Comparison of ENCODE assay signal across 17 cellular contexts in genomic region chr6:65707134-65707826, GRCh38. TPM values are rescaled to one million over a fixed set of nuclear protein-coding genes. Genes with fewer than 3 reads are reported as not detected.
DNase-seq lines count a peak whose midpoint lies in the region; ATAC-seq and TF ChIP-seq lines count a peak whose summit lies in the region.
"Had no signal": no experiment of that assay in that cellular context is flagged by ENCODE, and none has a peak within 500 bp of the region (broad histone marks: within the 10 kb centered on the region; RNA-seq: fewer than 3 reads in every experiment).

TSS of gene EYS (minus strand) at chr6:65707226. CDS start at chr6:65495410, 211,816 bp downstream.

- H3K27ac ChIP-seq in hepatocyte, result no peak within 1 kb of the TSS
- H3K27ac ChIP-seq in GM23248, result no peak within 1 kb of the TSS

- peaks cover 6% of the 10 kb centered on the region for H3K4me1 ChIP-seq in hepatocyte (ENCODE audit: insufficient read depth)
- no peaks in the 10 kb centered on the region for H3K4me1 ChIP-seq in GM23248 (ENCODE audit: insufficient read depth)

- in situ Hi-C loops in GM23248 (cut with MboI), result no loop called here

- no peaks in the 10 kb centered on the region for H3K9me3 Mint-ChIP-seq in activated CD4-positive, alpha-beta T cell treated with anti-CD3 and anti-CD28 coated beads for 36 hours (ENCODE audit: low read depth)

- WGBS in hepatocyte (ENCODE audit: low lambda C conversion rate, missing lambda C conversion rate), result 55% methylated on average over 4 of the region's 4 CpGs
- WGBS in GM23248 (ENCODE audit: low coverage in 1 of 2, low lambda C conversion rate in 2 of 2, missing lambda C conversion rate in 2 of 2), 2 experiments, result 51% methylated on average over 4 of the region's 4 CpGs

- peak within 1 kb of the TSS; percentile 9 for H3K4me2 ChIP-seq in hepatocyte
- no peak within 1 kb of the TSS for H3K4me2 ChIP-seq in GM23248 (ENCODE audit: unreplicated experiment)

- H3K79me2 ChIP-seq in hepatocyte (no peaks in the 10 kb centered on the region), GM23248 (ENCODE audit: insufficient read depth) (no peaks in the 10 kb centered on the region)

- H3K9me3 ChIP-seq in hepatocyte (ENCODE audit: low read depth) (no peaks in the 10 kb centered on the region), GM23248 (ENCODE audit: low read depth) (no peaks in the 10 kb centered on the region)

- no peaks in the 10 kb centered on the region for H3K9me2 ChIP-seq in hepatocyte (replicated peaks; ENCODE audit: insufficient read depth)
- H3K9me2 ChIP-seq in GM23248 (ENCODE audit: insufficient read depth), result no peaks in the 10 kb centered on the region

- H3F3A ChIP-seq in GM23248 (ENCODE audit: insufficient read depth), result no peaks in the 10 kb centered on the region

- TF ChIP-seq CTCF in hepatocyte (IDR thresholded peaks at IDR 0.05; ENCODE audit: poor library complexity), result no peak

- CTCF ChIA-PET in activated CD4-positive, alpha-beta T cell treated with anti-CD3 and anti-CD28 coated beads for 36 hours (lab: Charles Lee), result no interaction called here

- H3K27me3 ChIP-seq in hepatocyte (no peaks in the 10 kb centered on the region), GM23248 (replicated peaks; ENCODE audit: insufficient read depth) (no peaks in the 10 kb centered on the region)

- H3K4me3 Mint-ChIP-seq in activated CD4-positive, alpha-beta T cell treated with anti-CD3 and anti-CD28 coated beads for 36 hours, result no peak within 1 kb of the TSS
- H3K4me3 Mint-ChIP-seq: activated naive CD8-positive, alpha-beta T cell; stimulated activated effector memory CD8-positive, alpha-beta T cell treated with anti-CD3 and anti-CD28 coated beads, Interleukin-12 subunit alpha, Interleukin-12 subunit beta, amount 100 ng/mL, for 72 hours had no signal

- H4K20me1 ChIP-seq in hepatocyte (ENCODE audit: insufficient read depth, poor library complexity, severe bottlenecking), result no peaks in the 10 kb centered on the region
- no peaks in the 10 kb centered on the region for H4K20me1 ChIP-seq in GM23248 (ENCODE audit: insufficient read depth)

- H3K27me3 Mint-ChIP-seq in activated CD4-positive, alpha-beta T cell treated with anti-CD3 and anti-CD28 coated beads for 36 hours, result no peaks in the 10 kb centered on the region
- H3K27me3 Mint-ChIP-seq: activated naive CD8-positive, alpha-beta T cell had no signal

- H3K4me3 ChIP-seq in hepatocyte (no peak within 1 kb of the TSS), GM23248 (no peak within 1 kb of the TSS)

- POLR2A ChIA-PET in activated CD4-positive, alpha-beta T cell treated with anti-CD3 and anti-CD28 coated beads for 36 hours (lab: Charles Lee), result no interaction called here

- no peak for ATAC-seq in activated CD4-positive, alpha-beta T cell treated with anti-CD3 and anti-CD28 coated beads for 36 hours
- ATAC-seq in GM21619 (IDR thresholded peaks at IDR 0.05; ENCODE audit: unreplicated experiment), result no peak
- ATAC-seq: stimulated activated effector memory CD8-positive, alpha-beta T cell treated with anti-CD3 and anti-CD28 coated beads, Interleukin-12 subunit alpha, Interleukin-12 subunit beta, amount 100 ng/mL, for 72 hours had no signal

- no peaks in the 10 kb centered on the region for H3K36me3 Mint-ChIP-seq in activated CD4-positive, alpha-beta T cell treated with anti-CD3 and anti-CD28 coated beads for 36 hours (ENCODE audit: low read depth)
- H3K36me3 Mint-ChIP-seq: activated naive CD8-positive, alpha-beta T cell; stimulated activated effector memory CD8-positive, alpha-beta T cell treated with anti-CD3 and anti-CD28 coated beads, Interleukin-12 subunit alpha, Interleukin-12 subunit beta, amount 100 ng/mL, for 72 hours had no signal

- H2AFZ ChIP-seq in hepatocyte, result no peak within 1 kb of the TSS
- H2AFZ ChIP-seq in GM23248, result no peak within 1 kb of the TSS

- intact Hi-C loops in activated CD4-positive, alpha-beta T cell treated with anti-CD3 and anti-CD28 coated beads for 36 hours (cut with DNase I, micrococcal nuclease), result no loop called here

- no peak within 1 kb of the TSS for H3K27ac Mint-ChIP-seq in activated CD4-positive, alpha-beta T cell treated with anti-CD3 and anti-CD28 coated beads for 36 hours
- H3K27ac Mint-ChIP-seq: activated naive CD8-positive, alpha-beta T cell; stimulated activated effector memory CD8-positive, alpha-beta T cell treated with anti-CD3 and anti-CD28 coated beads, Interleukin-12 subunit alpha, Interleukin-12 subunit beta, amount 100 ng/mL, for 72 hours had no signal

- no peak within 1 kb of the TSS for H3K9ac ChIP-seq in GM23248

- H3K36me3 ChIP-seq in hepatocyte (replicated peaks; ENCODE audit: insufficient read depth, low read depth) (no peaks in the 10 kb centered on the region), GM23248 (ENCODE audit: low read depth) (no peaks in the 10 kb centered on the region)

- DNase-seq in COR-L47 (lab: John Stamatoyannopoulos, UW) (peak; percentile 22), NCI-H1436 treated with DMSO at 0.1 percent for 48 hours (lab: John Stamatoyannopoulos, UW) (peak; percentile 90), NCI-H524 (lab: John Stamatoyannopoulos, UW) (peak; percentile 90 to 98), hepatocyte (ENCODE audit: low spot score) (no peak), cortex of kidney (lab: John Stamatoyannopoulos, UW) (no peak), GM23248 (no peak)
- DNase-seq in activated CD4-positive, alpha-beta T cell treated with anti-CD3 and anti-CD28 coated beads for 36 hours, result no peak
- DNase-seq: activated CD4-positive, alpha-beta T cell treated with anti-CD3 and anti-CD28 coated beads, Interleukin-2, amount 50 U/mL, for 48 hours; activated T-cell treated with anti-CD3 and anti-CD28 coated beads, Interleukin-2, amount 50 U/mL, for 48 hours; effector CD8-positive, alpha-beta T cell; NCI-H510A treated with DMSO at 0.1 percent for 48 hours; SW 1271; trophoblast cell had no signal

- H3K4me1 Mint-ChIP-seq in activated CD4-positive, alpha-beta T cell treated with anti-CD3 and anti-CD28 coated beads for 36 hours, result no peaks in the 10 kb centered on the region
- H3K4me1 Mint-ChIP-seq: stimulated activated effector memory CD8-positive, alpha-beta T cell treated with anti-CD3 and anti-CD28 coated beads, Interleukin-12 subunit alpha, Interleukin-12 subunit beta, amount 100 ng/mL, for 72 hours had no signal

RNA-seq across cellular contexts. Expression of gene EYS, which starts in this region (rescaled TPM):
- total RNA-seq in hepatocyte, result 0.57 and 1.4 TPM in 2 replicates
- polyA plus RNA-seq in hepatocyte (0.68 and 0.80 TPM in 2 replicates), GM23248 (2016; fragmentation: Nextera tagmentation; extraction: Ambion mirVana) (0.04 and 0.10 TPM in 2 replicates)
- not detected in 2 replicates for total RNA-seq in GM23248 (2014; rRNA removed; shearing (Covaris generic))
- not detected for total RNA-seq in activated CD4-positive, alpha-beta T cell treated with anti-CD3 and anti-CD28 coated beads for 36 hours
- polyA plus RNA-seq: AG04450 had no signal

Comparison
In these comparisons a context has a peak if more than half of its experiments do, and no peak if none do; other contexts are left out.
1. DNase-seq: peak in COR-L47 (single experiment), NCI-H1436 treated with DMSO at 0.1 percent for 48 hours (single experiment) and NCI-H524 (2 of 2); none in hepatocyte (single experiment), cortex of kidney (single experiment), GM23248 (single experiment) and activated CD4-positive, alpha-beta T cell treated with anti-CD3 and anti-CD28 coated beads for 36 hours (single experiment).